In genomic region chr4:1896658-1896991, GRCh38 we compare ENCODE assay signal across 13 cellular contexts.
"Had no signal": no experiment of that assay in that cellular context is flagged by ENCODE, and none has a peak within 500 bp of the region (broad histone marks: within the 10 kb centered on the region; RNA-seq: fewer than 3 reads in every experiment).

No MANE protein-coding gene starts in this region.

- H3K9me3 Mint-ChIP-seq: activated naive CD4-positive, alpha-beta T cell treated with anti-CD3 and anti-CD28 coated beads, Interleukin-2, amount 50 U/mL, for 24 hours; natural killer cell treated with Interleukin-12 subunit alpha and Interleukin-12 subunit beta and Interleukin-15 and Interleukin-18, amount 100 ng/mL, for 72 hours had no signal

- H3K27ac ChIP-seq: ascending aorta, coronary artery, tibial artery had no signal

- H3K4me1 ChIP-seq: ascending aorta had no signal

- H3K27ac Mint-ChIP-seq: activated naive CD4-positive, alpha-beta T cell treated with anti-CD3 and anti-CD28 coated beads, Interleukin-2, amount 50 U/mL, for 24 hours; natural killer cell treated with Interleukin-12 subunit alpha and Interleukin-12 subunit beta and Interleukin-15 and Interleukin-18, amount 100 ng/mL, for 72 hours had no signal

- H3K27me3 ChIP-seq: ascending aorta, tibial artery had no signal

- H3K27me3 Mint-ChIP-seq: activated naive CD4-positive, alpha-beta T cell treated with anti-CD3 and anti-CD28 coated beads, Interleukin-2, amount 50 U/mL, for 24 hours; natural killer cell treated with Interleukin-12 subunit alpha and Interleukin-12 subunit beta and Interleukin-15 and Interleukin-18, amount 100 ng/mL, for 72 hours had no signal

- H3K4me3 ChIP-seq: ascending aorta, coronary artery, lung, tibial artery had no signal

- H3K9me3 ChIP-seq: ascending aorta, tibial artery had no signal

- ATAC-seq: left lobe of liver, SK-N-SH treated with all-trans-retinoic acid at 6 μM for 48 hours had no signal

- DNase-seq: activated CD8-positive, alpha-beta memory T cell treated with anti-CD3 and anti-CD28 coated beads, Interleukin-2, amount 50 U/mL, for 48 hours; erythroblast; nucleus accumbens; retina; stimulated activated naive CD4-positive, alpha-beta T cell treated with Interleukin-2 at 50 U/mL for 16 hours; tibial artery had no signal

- H3K4me3 Mint-ChIP-seq: activated naive CD4-positive, alpha-beta T cell treated with anti-CD3 and anti-CD28 coated beads, Interleukin-2, amount 50 U/mL, for 24 hours; natural killer cell treated with Interleukin-12 subunit alpha and Interleukin-12 subunit beta and Interleukin-15 and Interleukin-18, amount 100 ng/mL, for 72 hours had no signal
